16 cellular contexts compared by ENCODE assay signal in the genomic region with DNA sequence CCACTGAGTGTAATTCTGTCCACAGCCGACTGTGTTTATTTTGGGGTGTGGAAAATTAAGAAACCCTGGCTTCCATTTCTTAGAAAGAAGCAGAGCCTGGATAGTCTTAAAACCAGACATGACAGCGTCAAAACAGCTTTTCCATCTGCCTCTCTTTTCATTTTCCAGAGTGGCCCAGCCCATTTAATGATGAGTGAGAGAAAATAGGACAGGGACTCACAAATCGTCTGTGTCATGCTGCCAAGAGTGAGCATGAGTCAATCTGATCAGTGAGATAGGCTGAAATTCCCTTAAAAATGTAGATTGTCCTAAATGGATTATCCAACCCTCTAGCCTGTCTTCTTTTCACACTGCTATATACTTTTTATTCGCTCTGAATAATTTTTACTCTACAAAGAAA.
DNase-seq lines count a peak whose midpoint lies in the region; FAIRE-seq and TF ChIP-seq lines count a peak whose summit lies in the region.
"Had no signal": no experiment of that assay in that cellular context is flagged by ENCODE, and none has a peak within 500 bp of the region (broad histone marks: within the 10 kb centered on the region; RNA-seq: fewer than 3 reads in every experiment).

No MANE protein-coding gene starts in this region.

- no peaks in the 10 kb centered on the region for H3K23me2 ChIP-seq in H1 (ENCODE audit: low read depth, low read length)

- peak; percentile 21 for DNase-seq in ELR (ENCODE audit: low read depth)
- DNase-seq in NCI-H446 treated with DMSO at 0.1 percent for 48 hours (lab: John Stamatoyannopoulos, UW), result peak; percentile 86
- DNase-seq in H1 (ENCODE audit: low read depth in 1 of 2, low spot score in 2 of 2), result no peak
- peak; percentile 3 for DNase-seq in pons (ENCODE audit: low spot score)
- DNase-seq in ecto neural progenitor cell (ENCODE audit: low spot score), result no peak
- DNase-seq in endothelial cell (ENCODE audit: low spot score), result no peak
- DNase-seq in NCI-H510A treated with DMSO at 0.1 percent for 48 hours (lab: John Stamatoyannopoulos, UW), result no peak
- DNase-seq: CD4-positive, alpha-beta T cell; DMS79; MM.1S; NCI-H1092 treated with DMSO at 0.1 percent for 48 hours; NCI-H1694 treated with DMSO at 0.1 percent for 48 hours; NCI-H2107; NCI-H82 had no signal

- no peak overlapping the region for H2BK120ac ChIP-seq in H1 (replicated peaks; ENCODE audit: low read depth, low read length)

- no peak for TF ChIP-seq EP300 in H1 (IDR thresholded peaks at IDR 0.05; ENCODE audit: borderline replicate concordance in 1 of 2, low read depth in 2 of 2, low read length in 2 of 2)

- peak overlapping the region; percentile 30; the same call in 1 of the 2 replicates for H2AFZ ChIP-seq in H1 (ENCODE audit: low read length)

- no peaks in the 10 kb centered on the region for H3K79me1 ChIP-seq in H1 (ENCODE audit: low read depth, low read length)

- H3K36me3 ChIP-seq in H1 (ENCODE audit: control insufficient read depth in 2 of 4, insufficient read depth in 4 of 4, low read length in 3 of 4), result no peaks in the 10 kb centered on the region

- no peaks in the 10 kb centered on the region for H3K27me3 ChIP-seq in H1 (replicated peaks in 1 of 4; ENCODE audit: control insufficient read depth in 3 of 4, extremely low read depth in 1 of 4, insufficient read depth in 3 of 4, low read length in 3 of 4)

- WGBS in H1 (ENCODE audit: extremely low coverage in 1 of 2, insufficient coverage in 1 of 2, insufficient read length in 1 of 2, insufficient replicate concordance in 2 of 2, low coverage in 1 of 2, low lambda C conversion rate in 2 of 2, missing lambda C conversion rate in 1 of 2), 2 experiments, result 89% methylated on average over 4 of the region's 4 CpGs; no CpG with 5 or more reads in 1 of the 2 experiments

- no peak overlapping the region for H3K4ac ChIP-seq in H1 (replicated peaks; ENCODE audit: insufficient read length, low read depth, low read length)

- H3K27ac Mint-ChIP-seq in endothelial cell (ENCODE audit: unreplicated experiment), result no peak overlapping the region
- H3K27ac Mint-ChIP-seq: B cell; CD4-positive, alpha-beta T cell had no signal

- no peaks in the 10 kb centered on the region for H3K36me3 Mint-ChIP-seq in endothelial cell (ENCODE audit: low read depth, unreplicated experiment)

- no peak overlapping the region for H2BK20ac ChIP-seq in H1 (ENCODE audit: low read length)

- TF ChIP-seq CTCF in H1 (IDR thresholded peaks at IDR 0.05; ENCODE audit: control extremely low read depth in 1 of 3, insufficient read depth in 1 of 3, low read depth in 1 of 3, low read length in 3 of 3) (no peak), endothelial cell (IDR thresholded peaks at IDR 0.05; ENCODE audit: unreplicated experiment) (no peak)

- H3K14ac ChIP-seq in H1 (ENCODE audit: insufficient read length), result no peak overlapping the region

- no peaks in the 10 kb centered on the region for H3K9me3 ChIP-seq in H1 (ENCODE audit: insufficient read depth in 2 of 2, low read depth in 1 of 2, low read length in 1 of 2)

- no peak overlapping the region for H2BK5ac ChIP-seq in H1 (ENCODE audit: low read depth, low read length)

- no peaks in the 10 kb centered on the region for H3K79me2 ChIP-seq in H1 (ENCODE audit: control insufficient read depth in 1 of 2, insufficient read depth in 2 of 2, low read length in 2 of 2)

- H2BK12ac ChIP-seq in H1 (ENCODE audit: low read depth, low read length), result no peak overlapping the region

- no peaks in the 10 kb centered on the region for H4K20me1 ChIP-seq in H1 (replicated peaks in 1 of 2; ENCODE audit: control insufficient read depth in 1 of 2, insufficient read depth in 2 of 2, low read length in 2 of 2)

- TF ChIP-seq RAD21 in H1 (IDR thresholded peaks at IDR 0.05 in 1 of 2, conservative IDR thresholded peaks at IDR 0.05 in 1 of 2; ENCODE audit: low read depth in 2 of 2, low read length in 2 of 2), result no peak

- no peak overlapping the region for H4K5ac ChIP-seq in H1 (ENCODE audit: insufficient read length, low read depth, low read length)

- CTCF ChIA-PET in H1 (lab: Charles Lee; ENCODE audit: partially characterized antibody), result no interaction called here

- no peak for TF ChIP-seq POLR2A in H1 (IDR thresholded peaks at IDR 0.05; ENCODE audit: control extremely low read depth in 1 of 2, low read depth in 2 of 2, low read length in 2 of 2)

- H3K23ac ChIP-seq in H1 (ENCODE audit: insufficient read length), result no peak overlapping the region

- no peak overlapping the region for H2AK5ac ChIP-seq in H1 (ENCODE audit: low read depth, low read length)

- H3K9me3 Mint-ChIP-seq in endothelial cell (ENCODE audit: unreplicated experiment), result no peaks in the 10 kb centered on the region

- no peak overlapping the region for H3K4me2 ChIP-seq in H1 (ENCODE audit: insufficient read depth in 1 of 2, low read depth in 2 of 2, low read length in 2 of 2)

- peaks cover 2% of the 10 kb centered on the region for H3K27me3 Mint-ChIP-seq in endothelial cell (ENCODE audit: unreplicated experiment)
- H3K27me3 Mint-ChIP-seq: B cell; CD4-positive, alpha-beta T cell had no signal

- no peak overlapping the region for H3K4me3 Mint-ChIP-seq in endothelial cell (ENCODE audit: unreplicated experiment)
- H3K4me3 Mint-ChIP-seq: B cell; CD4-positive, alpha-beta T cell had no signal

- POLR2A ChIA-PET in H1 (lab: Charles Lee; ENCODE audit: partially characterized antibody), result no interaction called here

- no peak overlapping the region for H3K27ac ChIP-seq in H1 (ENCODE audit: low read depth, low read length)
- H3K27ac ChIP-seq: SK-N-MC had no signal

- no peak overlapping the region for H3K4me3 ChIP-seq in H1 (ENCODE audit: extremely low read depth in 1 of 4, insufficient read depth in 2 of 4, low read depth in 3 of 4, low read length in 4 of 4)
- H3K4me3 ChIP-seq: SK-N-MC had no signal

- H3K56ac ChIP-seq in H1 (replicated peaks; ENCODE audit: insufficient read length, low read depth, low read length), result no peak overlapping the region

- H4K91ac ChIP-seq in H1 (replicated peaks; ENCODE audit: insufficient read length, low read length), result no peak overlapping the region

- H3K4me1 ChIP-seq in H1 (replicated peaks in 1 of 4; ENCODE audit: control insufficient read depth in 3 of 4, insufficient read depth in 4 of 4, low read length in 3 of 4), result no peaks in the 10 kb centered on the region

- H3K18ac ChIP-seq in H1 (ENCODE audit: extremely low read depth, low read length), result no peak overlapping the region

- no peaks in the 10 kb centered on the region for H3K4me1 Mint-ChIP-seq in endothelial cell (ENCODE audit: unreplicated experiment)
- H3K4me1 Mint-ChIP-seq: B cell had no signal

- H3K9ac ChIP-seq in H1 (replicated peaks in 1 of 4; ENCODE audit: extremely low read depth in 1 of 4, low read depth in 3 of 4, low read length in 3 of 4), result no peak overlapping the region

- FAIRE-seq in H1 (lab: Jason Lieb, UNC), result no peak

- H2BK15ac ChIP-seq in H1 (ENCODE audit: low read length), result no peak overlapping the region

- H4K8ac ChIP-seq in H1 (ENCODE audit: extremely low read depth, insufficient read depth, low read length), result no peak overlapping the region

TF ChIP-seq in H1, 55 proteins besides CTCF, POLR2A, EP300 and RAD21:
- TF ChIP-seq CBX8 (IDR thresholded peaks at IDR 0.05; ENCODE audit: borderline replicate concordance, low read depth, low read length), result no peak
- no peak for TF ChIP-seq BCL11A (IDR thresholded peaks at IDR 0.05; ENCODE audit: low read depth in 2 of 2, low read length in 2 of 2)
- no peak for TF ChIP-seq SP4 (IDR thresholded peaks at IDR 0.05; ENCODE audit: low read length)
- no peak for TF ChIP-seq PHF8 (conservative IDR thresholded peaks at IDR 0.05; ENCODE audit: low read depth, low read length)
- TF ChIP-seq NANOG (IDR thresholded peaks at IDR 0.05; ENCODE audit: insufficient read depth, low read depth, low read length, poor library complexity, severe bottlenecking), result no peak
- no peak for TF ChIP-seq GTF2F1 (IDR thresholded peaks at IDR 0.05; ENCODE audit: borderline replicate concordance, low read depth, low read length)

Comparison
In these comparisons a context has a peak if more than half of its experiments do, and no peak if none do; other contexts are left out.
1. DNase-seq: peak in ELR (single experiment), NCI-H446 treated with DMSO at 0.1 percent for 48 hours (single experiment) and pons (single experiment); none in H1 (0 of 2), ecto neural progenitor cell (single experiment), endothelial cell (single experiment) and NCI-H510A treated with DMSO at 0.1 percent for 48 hours (single experiment).